Comparison of ENCODE assay signal across 15 cellular contexts in the genomic region with DNA sequence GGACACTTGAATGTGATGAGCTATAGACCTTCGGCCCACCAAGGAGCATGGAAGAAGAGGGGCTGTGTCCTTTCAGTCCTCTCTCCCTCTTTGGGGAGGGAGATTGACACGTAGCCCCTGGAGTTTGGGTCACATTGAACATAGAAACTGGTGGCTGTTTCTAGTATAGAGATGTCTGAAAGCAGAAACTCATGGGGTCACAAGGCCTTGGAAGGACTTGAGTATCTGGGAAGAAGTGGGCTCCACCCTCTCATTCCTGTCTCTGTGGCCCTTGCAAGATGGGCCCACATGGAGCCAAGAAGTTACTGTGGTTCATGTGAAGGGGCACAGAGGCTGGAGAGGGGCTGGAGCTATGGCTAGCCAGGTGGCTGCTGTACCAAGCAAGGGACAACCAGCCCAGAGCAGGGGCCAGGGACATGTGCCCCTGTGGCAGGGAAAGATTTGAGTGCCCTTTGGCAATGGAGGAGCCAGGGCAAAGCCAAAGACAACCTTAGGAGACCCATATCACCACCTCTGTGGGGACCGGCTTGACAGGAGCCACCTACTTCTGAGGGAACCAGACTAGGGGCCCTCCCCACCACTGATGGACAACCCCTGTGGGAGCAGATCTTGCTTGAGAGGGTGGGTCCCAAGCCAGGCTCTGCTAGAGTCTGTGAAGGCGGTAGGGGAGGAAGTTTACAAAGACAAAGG. TPM values are rescaled to one million over a fixed set of nuclear protein-coding genes. Genes with fewer than 3 reads are reported as not detected.
A peak's percentile ranks its signal among the peaks of the same experiment; 100 is the strongest.
DNase-seq lines count a peak whose midpoint lies in the region; ATAC-seq and TF ChIP-seq lines count a peak whose summit lies in the region.
"Had no signal": no experiment of that assay in that cellular context is flagged by ENCODE, and none has a peak within 500 bp of the region (broad histone marks: within the 10 kb centered on the region; RNA-seq: fewer than 3 reads in every experiment).

No MANE protein-coding gene starts in this region.

- H3K27ac Mint-ChIP-seq in osteocyte (ENCODE audit: unreplicated experiment), result peak overlapping the region; percentile 95
- H3K27ac Mint-ChIP-seq: activated naive CD4-positive, alpha-beta T cell treated with anti-CD3 and anti-CD28 coated beads for 36 hours; stimulated activated naive B cell treated with anti-CD40 and anti-IgM and Interleukin-4, amounts not matched to agents 10 μg/mL and 1 μg/mL and 100 μg/mL, for 72 hours had no signal

- no peaks in the 10 kb centered on the region for H3K27me3 ChIP-seq in esophagus muscularis mucosa
- no peaks in the 10 kb centered on the region for H3K27me3 ChIP-seq in upper lobe of right lung

- no peak overlapping the region for H3K4me3 ChIP-seq in esophagus muscularis mucosa
- no peak overlapping the region for H3K4me3 ChIP-seq in upper lobe of right lung

- no peaks in the 10 kb centered on the region for H3K9me3 Mint-ChIP-seq in osteocyte (ENCODE audit: unreplicated experiment)
- H3K9me3 Mint-ChIP-seq: activated naive CD4-positive, alpha-beta T cell treated with anti-CD3 and anti-CD28 coated beads for 36 hours; neural crest cell; stimulated activated naive B cell treated with anti-CD40 and anti-IgM and Interleukin-4, amounts not matched to agents 10 μg/mL and 1 μg/mL and 100 μg/mL, for 72 hours had no signal

- TF ChIP-seq CTCF in esophagus muscularis mucosa (IDR thresholded peaks at IDR 0.05) (no peak), osteocyte (IDR thresholded peaks at IDR 0.05) (no peak), upper lobe of right lung (IDR thresholded peaks at IDR 0.05) (no peak)

- 93% methylated on average over 3 of the region's 4 CpGs for WGBS in esophagus muscularis mucosa

- H3K27me3 Mint-ChIP-seq in osteocyte (ENCODE audit: unreplicated experiment), result no peaks in the 10 kb centered on the region
- H3K27me3 Mint-ChIP-seq: stimulated activated naive B cell treated with anti-CD40 and anti-IgM and Interleukin-4, amounts not matched to agents 10 μg/mL and 1 μg/mL and 100 μg/mL, for 72 hours had no signal

- TF ChIP-seq POLR2A in esophagus muscularis mucosa (IDR thresholded peaks at IDR 0.05; ENCODE audit: low read depth), result no peak

- H3K4me1 Mint-ChIP-seq in osteocyte (ENCODE audit: unreplicated experiment), result peaks cover 51% of the 10 kb centered on the region
- H3K4me1 Mint-ChIP-seq: stimulated activated naive B cell treated with anti-CD40 and anti-IgM and Interleukin-4, amounts not matched to agents 10 μg/mL and 1 μg/mL and 100 μg/mL, for 72 hours had no signal

- ATAC-seq in upper lobe of right lung, result no peak
- ATAC-seq: stimulated activated naive B cell treated with anti-CD40 and anti-IgM and Interleukin-4, amounts not matched to agents 10 μg/mL and 1 μg/mL and 100 μg/mL, for 72 hours had no signal

- no peaks in the 10 kb centered on the region for H3K36me3 Mint-ChIP-seq in osteocyte (ENCODE audit: unreplicated experiment)
- H3K36me3 Mint-ChIP-seq: stimulated activated naive B cell treated with anti-CD40 and anti-IgM and Interleukin-4, amounts not matched to agents 10 μg/mL and 1 μg/mL and 100 μg/mL, for 72 hours had no signal

- H3K9me3 ChIP-seq in esophagus muscularis mucosa (no peaks in the 10 kb centered on the region), upper lobe of right lung (no peaks in the 10 kb centered on the region)

- H3K4me3 Mint-ChIP-seq in osteocyte (ENCODE audit: unreplicated experiment), result no peak overlapping the region
- H3K4me3 Mint-ChIP-seq: activated naive CD4-positive, alpha-beta T cell treated with anti-CD3 and anti-CD28 coated beads for 36 hours; neural crest cell; stimulated activated naive B cell treated with anti-CD40 and anti-IgM and Interleukin-4, amounts not matched to agents 10 μg/mL and 1 μg/mL and 100 μg/mL, for 72 hours had no signal

- H3K4me1 ChIP-seq in esophagus muscularis mucosa, result peaks cover 60 to 66% (median 62%) of the 10 kb centered on the region in 4 donors
- peaks cover 42% of the 10 kb centered on the region for H3K4me1 ChIP-seq in upper lobe of right lung

- H3K27ac ChIP-seq in esophagus muscularis mucosa (replicated peaks in 1 of 4) (peak overlapping the region; percentile 81 to 89 (median 87)), upper lobe of right lung (peak overlapping the region; percentile 73)

- intact Hi-C loops in esophagus muscularis mucosa (cut with DNase I) (no loop called here), upper lobe of right lung (cut with DNase I) (no loop called here)

- DNase-seq in activated effector memory CD4-positive, alpha-beta T cell treated with anti-CD3 and anti-CD28 coated beads, Interleukin-2, amount 50 U/mL, for 16 hours, result peak; percentile 44
- DNase-seq in activated effector memory CD4-positive, alpha-beta T cell treated with Interleukin-2 at 50 U/mL for 16 hours, result no peak
- DNase-seq in esophagus muscularis mucosa (ENCODE audit: extremely low spot score), result no peak
- DNase-seq in osteocyte (ENCODE audit: extremely low spot score, unreplicated experiment), result peak; percentile 76
- DNase-seq in upper lobe of right lung, result peak; percentile 31
- DNase-seq in amygdala (lab: John Stamatoyannopoulos, UW), result no peak
- no peak for DNase-seq in stimulated activated CD8-positive, alpha-beta memory T cell treated with anti-CD3 and anti-CD28 coated beads, Interleukin-4, amount 100 ng/mL, for 48 hours
- DNase-seq in DMS53 (lab: John Stamatoyannopoulos, UW), result no peak
- DNase-seq: activated CD4-positive, alpha-beta T cell treated with anti-CD3 and anti-CD28 coated beads for 48 hours; activated naive CD4-positive, alpha-beta T cell treated with anti-CD3 and anti-CD28 coated beads for 36 hours; C1 segment of cervical spinal cord; foreskin fibroblast; NCI-H1417; stimulated activated naive B cell treated with anti-CD40 and anti-IgM and Interleukin-4, amounts not matched to agents 10 μg/mL and 1 μg/mL and 100 μg/mL, for 72 hours had no signal

- TF ChIP-seq EP300 in esophagus muscularis mucosa (IDR thresholded peaks at IDR 0.05), result no peak

- H3K36me3 ChIP-seq in esophagus muscularis mucosa (no peaks in the 10 kb centered on the region), upper lobe of right lung (no peaks in the 10 kb centered on the region)

RNA-seq across cellular contexts. Expression of a gene that starts 12.8 kb away (rescaled TPM):
- 10 to 100 TPM; 29.5 to 57.0 (median 41.3) TPM for total RNA-seq in esophagus muscularis mucosa
- 34.8 and 40.0 TPM in 2 replicates for total RNA-seq in osteocyte
- 19.4 TPM for total RNA-seq in upper lobe of right lung
- total RNA-seq: activated naive CD4-positive, alpha-beta T cell treated with anti-CD3 and anti-CD28 coated beads for 36 hours had no signal

Comparison
In these comparisons a context has a peak if more than half of its experiments do, and no peak if none do; other contexts are left out.
1. DNase-seq: peak in activated effector memory CD4-positive, alpha-beta T cell treated with anti-CD3 and anti-CD28 coated beads, Interleukin-2, amount 50 U/mL, for 16 hours (single experiment), osteocyte (single experiment) and upper lobe of right lung (single experiment); none in activated effector memory CD4-positive, alpha-beta T cell treated with Interleukin-2 at 50 U/mL for 16 hours (single experiment), esophagus muscularis mucosa (single experiment), amygdala (0 of 56), stimulated activated CD8-positive, alpha-beta memory T cell treated with anti-CD3 and anti-CD28 coated beads, Interleukin-4, amount 100 ng/mL, for 48 hours (single experiment) and DMS53 (single experiment).